Comparison of ENCODE assay signal across 15 cellular contexts in the genomic region with DNA sequence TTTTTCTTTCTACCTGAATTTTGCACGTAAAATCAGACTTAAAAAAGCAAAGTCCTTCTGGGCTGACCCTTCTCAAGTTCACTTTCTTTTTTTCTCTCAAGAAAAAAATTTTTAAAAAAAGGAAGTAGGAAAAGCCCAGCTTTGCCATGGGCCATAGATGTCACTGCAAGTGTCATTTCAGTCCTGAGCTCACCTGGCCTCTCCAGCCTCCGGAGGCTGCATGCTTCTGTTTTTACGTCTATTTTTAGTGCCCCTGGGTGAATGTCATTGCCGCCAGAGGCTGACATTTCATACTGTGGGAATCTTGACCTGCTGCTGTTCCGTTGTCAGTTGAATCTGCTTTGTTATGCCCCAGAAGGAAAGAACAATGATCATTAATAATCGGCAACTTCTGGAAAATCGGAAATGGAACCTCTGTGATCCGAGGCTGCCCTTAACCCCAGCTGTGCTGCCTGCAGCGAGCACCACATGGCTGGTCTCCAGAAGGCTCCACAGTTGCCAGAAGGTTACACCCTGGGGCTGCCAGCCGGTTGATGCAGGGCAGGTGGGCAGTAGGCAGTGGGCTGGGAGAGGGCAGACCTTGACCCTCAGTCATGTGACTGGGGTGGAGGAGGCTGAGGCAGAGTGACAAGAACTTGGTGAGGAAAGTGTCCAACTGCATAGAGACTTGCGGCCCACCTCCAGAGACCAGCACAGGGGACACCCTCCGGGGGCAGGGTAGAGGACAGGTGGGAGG. TPM values are rescaled to one million over a fixed set of nuclear protein-coding genes. Genes with fewer than 3 reads are reported as not detected.
DNase-seq lines count a peak whose midpoint lies in the region; ATAC-seq and TF ChIP-seq lines count a peak whose summit lies in the region.
"Had no signal": no experiment of that assay in that cellular context is flagged by ENCODE, and none has a peak within 500 bp of the region (broad histone marks: within the 10 kb centered on the region; RNA-seq: fewer than 3 reads in every experiment).

No MANE protein-coding gene starts in this region.

- intact Hi-C loops in left colon (cut with DNase I, micrococcal nuclease), result no loop called here

- ATAC-seq in GM19395 (IDR thresholded peaks at IDR 0.05; ENCODE audit: unreplicated experiment), result peak; percentile 54
- peak; percentile 16 for ATAC-seq in left colon
- ATAC-seq in HG02798 (IDR thresholded peaks at IDR 0.05; ENCODE audit: poor library complexity, unreplicated experiment), result no peak
- no peak for ATAC-seq in GM19455 (IDR thresholded peaks at IDR 0.05; ENCODE audit: unreplicated experiment)

- H3K27ac ChIP-seq in C4-2B, result peak overlapping the region; percentile 70

- no peak for TF ChIP-seq CTCF in C4-2B (conservative IDR thresholded peaks at IDR 0.05)

- DNase-seq in NCI-H526 treated with DMSO at 0.1 percent for 48 hours (lab: John Stamatoyannopoulos, UW), result peak; percentile 45
- DNase-seq in left colon, result peak in 1 of 2 donors; percentile 40
- DNase-seq in DMS79 treated with DMSO at 0.1 percent for 48 hours (lab: John Stamatoyannopoulos, UW), result no peak
- DNase-seq in cortex of kidney (lab: John Stamatoyannopoulos, UW), result no peak
- DNase-seq: activated CD4-positive, CD25-positive, alpha-beta regulatory T cell; activated naive CD4-positive, alpha-beta T cell; mammary epithelial cell; NCI-H1694; NCI-H510A; SW 1271 had no signal

RNA-seq across cellular contexts. Expression of a gene that starts 16.7 kb away (rescaled TPM):
- total RNA-seq in left colon, result 1 to 10 TPM; 3.8 to 8.0 TPM
- total RNA-seq: smooth muscle cell had no signal

Comparison
In these comparisons a context has a peak if more than half of its experiments do, and no peak if none do; other contexts are left out.
1. ATAC-seq: peak in GM19395 (single experiment) and left colon (single experiment); none in HG02798 (single experiment) and GM19455 (single experiment).